ENCODE assay signal across 22 cellular contexts in genomic region chr3:88282519-88283241, GRCh38.
DNase-seq lines count a peak whose midpoint lies in the region; ATAC-seq, FAIRE-seq and TF ChIP-seq lines count a peak whose summit lies in the region.
"Had no signal": no experiment of that assay in that cellular context is flagged by ENCODE, and none has a peak within 500 bp of the region (broad histone marks: within the 10 kb centered on the region; RNA-seq: fewer than 3 reads in every experiment).

No MANE protein-coding gene starts in this region.

- CTCF ChIA-PET in A549 (lab: Yijun Ruan, JAX): interaction anchor here (1.9 kb wide), 1 partner anchor 15 kb away, joined by 4 read pairs; no protein-coding TSS in a partner anchor
- CTCF ChIA-PET in PC-3 (lab: Charles Lee): no interaction called here
- CTCF ChIA-PET in OCI-LY7 (lab: Charles Lee; ENCODE audit: unreplicated experiment): no interaction called here

- H3K27ac ChIP-seq in A549: no peak overlapping the region
- no peak overlapping the region for H3K27ac ChIP-seq in PC-3 (ENCODE audit: low read length)
- peak overlapping the region; percentile 50 to 89 (median 88) for H3K27ac ChIP-seq in thyroid gland
- no peak overlapping the region for H3K27ac ChIP-seq in OCI-LY7 (ENCODE audit: low read depth, low read length, poor library complexity, severe bottlenecking)
- H3K27ac ChIP-seq: BLaER1 treated with 17β-estradiol and CSF1 and Interleukin-3, amounts not matched to agents 10 nM and 100 nM; GM23248; HL-60 had no signal

- no peak overlapping the region for H3K27ac Mint-ChIP-seq in natural killer cell treated with Interleukin-12 subunit alpha and Interleukin-12 subunit beta and Interleukin-15 and Interleukin-18, amount 100 ng/mL, for 72 hours
- H3K27ac Mint-ChIP-seq: B cell; CD8-positive, alpha-beta T cell; HFFc6 had no signal

- peaks cover 10% of the 10 kb centered on the region for H3K9me3 Mint-ChIP-seq in natural killer cell treated with Interleukin-12 subunit alpha and Interleukin-12 subunit beta and Interleukin-15 and Interleukin-18, amount 100 ng/mL, for 72 hours
- H3K9me3 Mint-ChIP-seq: CD8-positive, alpha-beta T cell had no signal

- no peak overlapping the region for H3K4me2 ChIP-seq in A549
- H3K4me2 ChIP-seq in PC-3 (ENCODE audit: low read length): no peak overlapping the region
- no peak overlapping the region for H3K4me2 ChIP-seq in OCI-LY7 (ENCODE audit: low read length)
- H3K4me2 ChIP-seq: BLaER1 treated with 17β-estradiol and CSF1 and Interleukin-3, amounts not matched to agents 10 nM and 100 nM had no signal

- H3K4me3 ChIP-seq in A549: no peak overlapping the region
- no peak overlapping the region for H3K4me3 ChIP-seq in PC-3 (ENCODE audit: low read length)
- no peak overlapping the region for H3K4me3 ChIP-seq in thyroid gland (replicated peaks in 1 of 3)
- no peak overlapping the region for H3K4me3 ChIP-seq in OCI-LY7 (ENCODE audit: low read depth, low read length, poor library complexity, severe bottlenecking)
- H3K4me3 ChIP-seq: BLaER1 treated with 17β-estradiol and CSF1 and Interleukin-3, amounts not matched to agents 10 nM and 100 nM; GM12878; GM23248 had no signal

- BruUV-seq in PC-3 (replicated peaks; lab: Mats Ljungman, UMichigan): no TSS peak
- BruUV-seq in OCI-LY7 (replicated peaks; lab: Mats Ljungman, UMichigan): no TSS peak

- H3K9ac ChIP-seq in PC-3 (ENCODE audit: low read length): no peak overlapping the region
- H3K9ac ChIP-seq: BLaER1 treated with 17β-estradiol and CSF1 and Interleukin-3, amounts not matched to agents 10 nM and 100 nM; GM23248 had no signal

- H3K36me3 ChIP-seq in PC-3 (ENCODE audit: low read depth, low read length) (no peaks in the 10 kb centered on the region), thyroid gland (no peaks in the 10 kb centered on the region), OCI-LY7 (ENCODE audit: insufficient read depth, low read length) (no peaks in the 10 kb centered on the region)
- H3K36me3 ChIP-seq: BLaER1 treated with 17β-estradiol and CSF1 and Interleukin-3, amounts not matched to agents 10 nM and 100 nM had no signal

- H3K27me3 Mint-ChIP-seq in natural killer cell treated with Interleukin-12 subunit alpha and Interleukin-12 subunit beta and Interleukin-15 and Interleukin-18, amount 100 ng/mL, for 72 hours: no peaks in the 10 kb centered on the region
- H3K27me3 Mint-ChIP-seq: B cell had no signal

- TF ChIP-seq POLR2A in A549 (IDR thresholded peaks at IDR 0.05; ENCODE audit: low read length): no peak
- TF ChIP-seq POLR2A in thyroid gland (IDR thresholded peaks at IDR 0.05): peak in 1 of 2 donors; percentile 37

- H3K79me2 ChIP-seq in PC-3 (ENCODE audit: low read length) (no peaks in the 10 kb centered on the region), OCI-LY7 (ENCODE audit: insufficient read depth, low read depth, low read length) (no peaks in the 10 kb centered on the region)

- TF ChIP-seq RAD21 in A549 (conservative IDR thresholded peaks at IDR 0.05 in 1 of 2, IDR thresholded peaks at IDR 0.05 in 1 of 2): no peak

- no peak overlapping the region for H3K4me3 Mint-ChIP-seq in natural killer cell treated with Interleukin-12 subunit alpha and Interleukin-12 subunit beta and Interleukin-15 and Interleukin-18, amount 100 ng/mL, for 72 hours
- H3K4me3 Mint-ChIP-seq: B cell; CD8-positive, alpha-beta T cell; HFFc6 had no signal

- no peak overlapping the region for H2AFZ ChIP-seq in PC-3 (ENCODE audit: low read length)
- H2AFZ ChIP-seq in OCI-LY7 (ENCODE audit: low read length): no peak overlapping the region
- H2AFZ ChIP-seq: GM23248 had no signal

- H3K4me1 Mint-ChIP-seq in natural killer cell treated with Interleukin-12 subunit alpha and Interleukin-12 subunit beta and Interleukin-15 and Interleukin-18, amount 100 ng/mL, for 72 hours (ENCODE audit: low read depth in 2 of 2): no peaks in the 10 kb centered on the region
- H3K4me1 Mint-ChIP-seq: B cell had no signal

- no peaks in the 10 kb centered on the region for H3K9me2 ChIP-seq in PC-3 (replicated peaks; ENCODE audit: low read length)
- no peaks in the 10 kb centered on the region for H3K9me2 ChIP-seq in OCI-LY7 (ENCODE audit: insufficient read depth, low read length)

- H4K20me1 ChIP-seq in PC-3 (ENCODE audit: low read length) (no peaks in the 10 kb centered on the region), OCI-LY7 (ENCODE audit: insufficient read depth, low read length) (no peaks in the 10 kb centered on the region)
- H4K20me1 ChIP-seq: BLaER1 treated with 17β-estradiol and CSF1 and Interleukin-3, amounts not matched to agents 10 nM and 100 nM had no signal

- peaks cover 62% of the 10 kb centered on the region for H3K27me3 ChIP-seq in PC-3 (ENCODE audit: low read length)
- no peaks in the 10 kb centered on the region for H3K27me3 ChIP-seq in thyroid gland
- H3K27me3 ChIP-seq: BLaER1 treated with 17β-estradiol and CSF1 and Interleukin-3, amounts not matched to agents 10 nM and 100 nM had no signal

- no peak for DNase-seq in A549 (ENCODE audit: low read depth in 1 of 2, low spot score in 1 of 2)
- DNase-seq in PC-3: no peak
- DNase-seq in left colon: no peak
- peak; percentile 81 to 88 for DNase-seq in thyroid gland
- DNase-seq in natural killer cell treated with Interleukin-12 subunit alpha and Interleukin-12 subunit beta and Interleukin-15 and Interleukin-18, amount 100 ng/mL, for 72 hours (ENCODE audit: low spot score): no peak
- no peak for DNase-seq in NCI-H510A (lab: John Stamatoyannopoulos, UW)
- no peak for DNase-seq in OCI-LY7 (ENCODE audit: low spot score)
- no peak for DNase-seq in posterior cingulate gyrus
- DNase-seq: 8988T; Calu3; CD8-positive, alpha-beta T cell; DND-41; EL; GM23248; H7; HFFc6 had no signal

- no peak for TF ChIP-seq EP300 in A549 (IDR thresholded peaks at IDR 0.05)

- H3K9me3 ChIP-seq in A549 (no peaks in the 10 kb centered on the region), PC-3 (ENCODE audit: low read length) (no peaks in the 10 kb centered on the region), thyroid gland (no peaks in the 10 kb centered on the region), OCI-LY7 (ENCODE audit: low read length) (no peaks in the 10 kb centered on the region)
- H3K9me3 ChIP-seq: BLaER1 treated with 17β-estradiol and CSF1 and Interleukin-3, amounts not matched to agents 10 nM and 100 nM had no signal

- no peaks in the 10 kb centered on the region for H3K4me1 ChIP-seq in A549
- H3K4me1 ChIP-seq in PC-3 (ENCODE audit: insufficient read depth, low read length): no peaks in the 10 kb centered on the region
- H3K4me1 ChIP-seq in thyroid gland: peaks cover 25 to 29% of the 10 kb centered on the region in 2 donors
- no peaks in the 10 kb centered on the region for H3K4me1 ChIP-seq in OCI-LY7 (ENCODE audit: insufficient read depth, low read length, poor library complexity, severe bottlenecking)
- H3K4me1 ChIP-seq: BLaER1 treated with 17β-estradiol and CSF1 and Interleukin-3, amounts not matched to agents 10 nM and 100 nM had no signal

- POLR2A ChIA-PET in A549 (lab: Yijun Ruan, JAX): no interaction called here
- POLR2A ChIA-PET in PC-3 (lab: Charles Lee; ENCODE audit: unreplicated experiment): no interaction called here
- POLR2A ChIA-PET in OCI-LY7 (lab: Charles Lee): interaction anchor here (0.6 kb wide), 1 partner anchor 16 kb away, joined by 4 read pairs; no protein-coding TSS in a partner anchor

- intact Hi-C loops in PC-3 (cut with micrococcal nuclease) (no loop called here), left colon (cut with DNase I, micrococcal nuclease) (no loop called here), thyroid gland (cut with DNase I) (no loop called here), OCI-LY7 (cut with micrococcal nuclease; ENCODE audit: unreplicated experiment) (no loop called here), posterior cingulate gyrus (cut with DNase I) (no loop called here)

- H3K36me3 Mint-ChIP-seq in natural killer cell treated with Interleukin-12 subunit alpha and Interleukin-12 subunit beta and Interleukin-15 and Interleukin-18, amount 100 ng/mL, for 72 hours: no peaks in the 10 kb centered on the region
- H3K36me3 Mint-ChIP-seq: CD8-positive, alpha-beta T cell had no signal

- 38% methylated on average over 6 of the region's 6 CpGs for WGBS in A549 (ENCODE audit: missing lambda C conversion rate)
- 57 to 63% methylated on average over 6 of the region's 6 CpGs for WGBS in thyroid gland, 2 donors

- H3F3A ChIP-seq in PC-3 (ENCODE audit: low read length, unreplicated experiment): no peaks in the 10 kb centered on the region

- no peak for FAIRE-seq in A549 (lab: Jason Lieb, UNC)
- FAIRE-seq: GM12878, GM19239 had no signal

- TF ChIP-seq CTCF in A549 (IDR thresholded peaks at IDR 0.05) (no peak), PC-3 (conservative IDR thresholded peaks at IDR 0.05; ENCODE audit: low read depth, low read length) (no peak), thyroid gland (IDR thresholded peaks at IDR 0.05) (peak in 2 of 6 experiments; percentile 32 to 47), OCI-LY7 (conservative IDR thresholded peaks at IDR 0.05; ENCODE audit: low read length) (no peak)

- ATAC-seq in A549 (no peak), PC-3 (peak; percentile 18), left colon (peak; percentile 26)
- no peak for ATAC-seq in natural killer cell treated with Interleukin-12 subunit alpha and Interleukin-12 subunit beta and Interleukin-15 and Interleukin-18, amount 100 ng/mL, for 72 hours
- ATAC-seq: CD8-positive, alpha-beta T cell; GM12878; HCT116 had no signal

TF ChIP-seq in A549, 52 proteins besides CTCF, POLR2A, EP300 and RAD21:
- TF ChIP-seq MAFK (IDR thresholded peaks at IDR 0.05; ENCODE audit: partially characterized antibody): peak; percentile 29
- TF ChIP-seq, protein P1, sequence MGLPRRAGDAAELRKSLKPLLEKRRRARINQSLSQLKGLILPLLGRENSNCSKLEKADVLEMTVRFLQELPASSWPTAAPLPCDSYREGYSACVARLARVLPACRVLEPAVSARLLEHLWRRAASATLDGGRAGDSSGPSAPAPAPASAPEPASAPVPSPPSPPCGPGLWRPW (IDR thresholded peaks at IDR 0.05): no peak

Comparison
In these comparisons a context has a peak if more than half of its experiments do, and no peak if none do; other contexts are left out.
1. ATAC-seq: peak in PC-3 (single experiment) and left colon (single experiment); none in A549 (0 of 2) and natural killer cell treated with Interleukin-12 subunit alpha and Interleukin-12 subunit beta and Interleukin-15 and Interleukin-18, amount 100 ng/mL, for 72 hours (0 of 2).
2. DNase-seq: peak in thyroid gland (2 of 2); none in A549 (0 of 2), PC-3 (single experiment), left colon (0 of 2), natural killer cell treated with Interleukin-12 subunit alpha and Interleukin-12 subunit beta and Interleukin-15 and Interleukin-18, amount 100 ng/mL, for 72 hours (single experiment), NCI-H510A (single experiment), OCI-LY7 (single experiment) and posterior cingulate gyrus (0 of 10).
3. H3K27ac ChIP-seq: peak in thyroid gland (3 of 3); none in A549 (0 of 2), PC-3 (single experiment) and OCI-LY7 (single experiment).